In the genomic region with DNA sequence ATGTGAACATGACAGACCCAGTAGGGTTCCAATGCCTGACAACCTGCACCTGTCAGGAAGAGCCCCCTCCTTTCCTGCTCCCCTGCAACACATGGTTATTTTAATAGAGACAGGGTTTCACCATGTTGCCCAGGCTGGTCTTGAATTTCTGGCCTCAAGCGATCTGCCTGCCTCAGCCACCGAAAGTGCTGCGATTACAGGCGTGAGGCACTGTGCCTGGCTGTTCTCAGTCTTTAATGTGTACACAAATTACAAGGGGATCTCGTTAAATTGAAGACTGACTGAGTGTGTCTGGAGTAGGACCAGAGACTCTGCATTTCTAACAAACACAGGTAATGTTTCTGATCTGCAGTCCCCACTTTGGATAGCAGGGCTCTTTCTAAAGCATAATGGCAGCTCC, we compare ENCODE assay signal across 36 cellular contexts. TPM values are rescaled to one million over a fixed set of nuclear protein-coding genes. Genes with fewer than 3 reads are reported as not detected.
"Had no signal": no experiment of that assay in that cellular context is flagged by ENCODE, and none has a peak within 500 bp of the region (broad histone marks: within the 10 kb centered on the region; RNA-seq: fewer than 3 reads in every experiment).

No MANE protein-coding gene starts in this region.

- H3K4me3 ChIP-seq: cardiac muscle cell, MG63, PC-9 had no signal

- H3K4me1 Mint-ChIP-seq: activated CD4-positive, alpha-beta memory T cell treated with anti-CD3 and anti-CD28 coated beads, Interleukin-2, amount 10 ng/mL, durations not matched to agents 7 days and 5 days; activated CD8-positive, alpha-beta memory T cell treated with anti-CD3 and anti-CD28 coated beads, Interleukin-2, amount 10 ng/mL, durations not matched to agents 7 days and 5 days; activated naive CD8-positive, alpha-beta T cell treated with anti-CD3 and anti-CD28 coated beads for 36 hours; central memory CD8-positive, alpha-beta T cell had no signal

- H3K9me3 ChIP-seq: MG63 had no signal

- DNase-seq: activated CD4-positive, alpha-beta memory T cell treated with anti-CD3 and anti-CD28 coated beads, Interleukin-2, amount 10 ng/mL, durations not matched to agents 7 days and 5 days; activated CD4-positive, alpha-beta T cell treated with anti-CD3 and anti-CD28 coated beads for 1 hour; activated CD4-positive, alpha-beta T cell treated with anti-CD3 and anti-CD28 coated beads for 48 hours; activated CD4-positive, CD25-positive, alpha-beta regulatory T cell; activated CD8-positive, alpha-beta memory T cell treated with anti-CD3 and anti-CD28 coated beads for 24 hours; activated CD8-positive, alpha-beta memory T cell treated with anti-CD3 and anti-CD28 coated beads, Interleukin-2, amount 10 ng/mL, durations not matched to agents 7 days and 5 days; activated CD8-positive, alpha-beta memory T cell treated with anti-CD3 and anti-CD28 coated beads, Interleukin-2, amount 50 U/mL, for 48 hours; activated effector memory CD4-positive, alpha-beta T cell treated with Interleukin-2 at 50 U/mL for 16 hours; activated naive CD4-positive, alpha-beta T cell treated with anti-CD3 and anti-CD28 coated beads, Interleukin-2, amount 50 U/mL, for 16 hours; activated naive CD8-positive, alpha-beta T cell treated with anti-CD3 and anti-CD28 coated beads for 36 hours; activated T-cell treated with anti-CD3 and anti-CD28 coated beads, Interleukin-2, amount 50 U/mL, for 48 hours; amniotic stem cell; aorta; KG1; MG63; NCI-H1048; NCI-H1105 treated with DMSO at 0.1 percent for 48 hours; NCI-H1436; NCI-H187; NCI-H2171 treated with DMSO at 0.1 percent for 48 hours; NCI-H2227 treated with DMSO at 0.1 percent for 48 hours; NCI-H524 treated with DMSO at 0.1 percent for 48 hours; NCI-H748 treated with DMSO at 0.1 percent for 48 hours; PC-9; SIG-M5; SW 1271; T-helper 1 cell; T-helper 9 cell had no signal

- H3K36me3 Mint-ChIP-seq: activated CD8-positive, alpha-beta memory T cell treated with anti-CD3 and anti-CD28 coated beads, Interleukin-2, amount 10 ng/mL, durations not matched to agents 7 days and 5 days had no signal

- H3K27ac ChIP-seq: cardiac muscle cell, PC-9, RWPE1, VCaP had no signal

- H3K36me3 ChIP-seq: cardiac muscle cell, MG63 had no signal

- H3K27me3 ChIP-seq: cardiac muscle cell, MG63 had no signal

- H3K27ac Mint-ChIP-seq: activated CD4-positive, alpha-beta memory T cell treated with anti-CD3 and anti-CD28 coated beads, Interleukin-2, amount 10 ng/mL, durations not matched to agents 7 days and 5 days; activated CD8-positive, alpha-beta memory T cell treated with anti-CD3 and anti-CD28 coated beads, Interleukin-2, amount 10 ng/mL, durations not matched to agents 7 days and 5 days; activated naive CD8-positive, alpha-beta T cell treated with anti-CD3 and anti-CD28 coated beads for 36 hours had no signal

- ATAC-seq: activated CD8-positive, alpha-beta memory T cell treated with anti-CD3 and anti-CD28 coated beads, Interleukin-2, amount 10 ng/mL, durations not matched to agents 7 days and 5 days; Right ventricle myocardium inferior; SK-N-SH treated with all-trans-retinoic acid at 6 μM for 48 hours had no signal

- H3K4me3 Mint-ChIP-seq: activated CD4-positive, alpha-beta memory T cell treated with anti-CD3 and anti-CD28 coated beads, Interleukin-2, amount 10 ng/mL, durations not matched to agents 7 days and 5 days; activated CD8-positive, alpha-beta memory T cell treated with anti-CD3 and anti-CD28 coated beads, Interleukin-2, amount 10 ng/mL, durations not matched to agents 7 days and 5 days; activated naive CD8-positive, alpha-beta T cell treated with anti-CD3 and anti-CD28 coated beads for 36 hours; central memory CD8-positive, alpha-beta T cell had no signal

- H3K27me3 Mint-ChIP-seq: central memory CD8-positive, alpha-beta T cell had no signal

RNA-seq across cellular contexts. Expression of a gene that starts 55.4 kb away (rescaled TPM):
- total RNA-seq: activated CD4-positive, alpha-beta memory T cell treated with anti-CD3 and anti-CD28 coated beads, Interleukin-2, amount 10 ng/mL, durations not matched to agents 7 days and 5 days; activated CD8-positive, alpha-beta memory T cell treated with anti-CD3 and anti-CD28 coated beads, Interleukin-2, amount 10 ng/mL, durations not matched to agents 7 days and 5 days; activated naive CD8-positive, alpha-beta T cell treated with anti-CD3 and anti-CD28 coated beads for 36 hours; OCI-LY7; SK-MEL-5 had no signal
